In the genomic region with DNA sequence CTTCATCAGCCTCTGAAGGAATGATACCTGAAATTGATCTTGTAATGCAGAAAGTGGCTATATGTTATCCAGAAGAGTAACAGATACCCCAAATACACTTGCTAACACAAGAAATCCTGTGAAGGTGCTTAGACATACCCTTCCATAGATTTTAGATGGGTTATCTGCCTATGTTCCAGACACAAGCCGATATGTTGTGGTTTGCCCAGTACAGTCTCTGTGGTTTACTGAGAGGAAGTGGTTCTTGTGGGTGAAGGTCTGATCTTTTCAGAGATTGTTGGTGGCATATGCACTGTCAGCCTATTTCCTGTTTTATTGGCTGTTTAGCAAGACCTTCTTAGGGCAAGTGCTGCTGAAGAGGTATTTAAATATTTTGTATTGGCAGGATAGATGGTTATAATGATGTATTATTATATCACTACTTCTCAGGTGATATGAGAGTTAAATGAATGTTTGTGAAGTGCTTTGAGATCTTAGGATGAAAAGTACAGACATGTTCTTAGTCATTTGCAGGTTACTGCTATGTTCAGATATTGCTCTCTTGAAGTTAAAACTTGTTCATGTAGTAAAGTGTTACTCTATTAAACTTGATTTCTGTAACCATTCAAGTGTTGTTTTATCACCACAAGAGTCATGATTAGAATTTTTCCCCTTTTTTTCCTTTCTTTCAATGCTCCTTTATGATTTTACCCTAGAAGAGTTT, we compare ENCODE assay signal across 8 cellular contexts. TPM values are rescaled to one million over a fixed set of nuclear protein-coding genes. Genes with fewer than 3 reads are reported as not detected.
DNase-seq lines count a peak whose midpoint lies in the region; ATAC-seq and TF ChIP-seq lines count a peak whose summit lies in the region.

No MANE protein-coding gene starts in this region.

- H3K4me3 Mint-ChIP-seq in GM23338 (no peak overlapping the region), mesothelial cell of epicardium (no peak overlapping the region)
- H3K4me3 Mint-ChIP-seq in activated CD4-positive, alpha-beta memory T cell treated with anti-CD3 and anti-CD28 coated beads, Interleukin-2, amount 10 ng/mL, durations not matched to agents 7 days and 5 days = peak overlapping the region; percentile 37

- TF ChIP-seq CTCF in GM23338 (conservative IDR thresholded peaks at IDR 0.05; ENCODE audit: low read depth in 2 of 2) (no peak), KMS-11 (conservative IDR thresholded peaks at IDR 0.05; ENCODE audit: low read depth, low read length) (no peak), mesothelial cell of epicardium (IDR thresholded peaks at IDR 0.05; ENCODE audit: unreplicated experiment) (no peak)

- H3K27me3 Mint-ChIP-seq in GM23338 (ENCODE audit: insufficient read depth, low read depth, poor library complexity) = no peaks in the 10 kb centered on the region
- peaks cover 61% of the 10 kb centered on the region for H3K27me3 Mint-ChIP-seq in activated CD4-positive, alpha-beta memory T cell treated with anti-CD3 and anti-CD28 coated beads, Interleukin-2, amount 10 ng/mL, durations not matched to agents 7 days and 5 days
- H3K27me3 Mint-ChIP-seq in mesothelial cell of epicardium (ENCODE audit: low read depth) = no peaks in the 10 kb centered on the region

- H3K36me3 Mint-ChIP-seq in GM23338 (ENCODE audit: low read depth) = no peaks in the 10 kb centered on the region
- H3K36me3 Mint-ChIP-seq in activated CD4-positive, alpha-beta memory T cell treated with anti-CD3 and anti-CD28 coated beads, Interleukin-2, amount 10 ng/mL, durations not matched to agents 7 days and 5 days (ENCODE audit: low read depth) = peaks cover 8% of the 10 kb centered on the region
- no peaks in the 10 kb centered on the region for H3K36me3 Mint-ChIP-seq in mesothelial cell of epicardium

- H3K4me1 ChIP-seq in GM23338 (ENCODE audit: insufficient read depth) (peaks cover 18% of the 10 kb centered on the region; the same call in 1 of the 2 replicates), KMS-11 (ENCODE audit: low read depth, poor library complexity, severe bottlenecking) (peaks cover 72% of the 10 kb centered on the region)

- H3K4me1 Mint-ChIP-seq in GM23338 (peaks cover 29% of the 10 kb centered on the region), mesothelial cell of epicardium (peaks cover 70% of the 10 kb centered on the region)
- H3K4me1 Mint-ChIP-seq in activated CD4-positive, alpha-beta memory T cell treated with anti-CD3 and anti-CD28 coated beads, Interleukin-2, amount 10 ng/mL, durations not matched to agents 7 days and 5 days = peaks cover 46% of the 10 kb centered on the region

- ATAC-seq in GM23338 = no peak

- H2AFZ ChIP-seq in GM23338 (no peak overlapping the region), KMS-11 (ENCODE audit: low read depth) (no peak overlapping the region)

- peak overlapping the region; percentile 6; the same call in 1 of the 2 replicates for H3K27ac Mint-ChIP-seq in GM23338
- peak overlapping the region; percentile 49 for H3K27ac Mint-ChIP-seq in activated CD4-positive, alpha-beta memory T cell treated with anti-CD3 and anti-CD28 coated beads, Interleukin-2, amount 10 ng/mL, durations not matched to agents 7 days and 5 days
- H3K27ac Mint-ChIP-seq in mesothelial cell of epicardium = peak overlapping the region; percentile 62

- CTCF ChIA-PET in activated CD4-positive, alpha-beta memory T cell treated with anti-CD3 and anti-CD28 coated beads, Interleukin-2, amount 10 ng/mL, durations not matched to agents 7 days and 5 days (lab: Charles Lee) = no interaction called here

- H3K9me2 ChIP-seq in GM23338 (ENCODE audit: insufficient read depth) = no peaks in the 10 kb centered on the region

- H3K9me3 Mint-ChIP-seq in GM23338 (no peaks in the 10 kb centered on the region), mesothelial cell of epicardium (no peaks in the 10 kb centered on the region)
- H3K9me3 Mint-ChIP-seq in activated CD4-positive, alpha-beta memory T cell treated with anti-CD3 and anti-CD28 coated beads, Interleukin-2, amount 10 ng/mL, durations not matched to agents 7 days and 5 days = no peaks in the 10 kb centered on the region

- no peaks in the 10 kb centered on the region for H3F3A ChIP-seq in GM23338 (replicated peaks; ENCODE audit: low read depth)

- 0 out of 2 replicates have a peak, but pooled peaks cover 11% of the 10 kb centered on the region for H4K20me1 ChIP-seq in GM23338 (replicated peaks; ENCODE audit: insufficient read depth)
- H4K20me1 ChIP-seq in KMS-11 (ENCODE audit: insufficient read depth) = peaks cover 15% of the 10 kb centered on the region; the same call in 1 of the 2 replicates

- H3K27ac ChIP-seq in GM23338 (ENCODE audit: low read depth) (no peak overlapping the region), KMS-11 (peak overlapping the region; percentile 58)

- H3K36me3 ChIP-seq in GM23338 (ENCODE audit: insufficient read depth) (no peaks in the 10 kb centered on the region), KMS-11 (ENCODE audit: insufficient read depth) (no peaks in the 10 kb centered on the region)

- H3K4me2 ChIP-seq in GM23338 (no peak overlapping the region), KMS-11 (peak overlapping the region; percentile 99)

- H3K27me3 ChIP-seq in GM23338 (ENCODE audit: insufficient read depth) = no peaks in the 10 kb centered on the region
- no peaks in the 10 kb centered on the region for H3K27me3 ChIP-seq in KMS-11 (ENCODE audit: insufficient read depth, low read depth)

- peak; percentile 45 for DNase-seq in activated CD4-positive, alpha-beta T cell treated with anti-CD3 and anti-CD28 coated beads for 48 hours
- DNase-seq in activated CD4-positive, alpha-beta T cell treated with anti-CD3 and anti-CD28 coated beads for 1 hour = no peak
- DNase-seq in GM23338 (ENCODE audit: low spot score) (no peak), mesothelial cell of epicardium (ENCODE audit: low spot score in 2 of 2, unreplicated experiment in 2 of 2) (no peak), middle frontal gyrus (ENCODE audit: extremely low spot score, low spot score) (no peak), NCI-H524 (lab: John Stamatoyannopoulos, UW) (no peak)
- peak; percentile 73 for DNase-seq in activated CD4-positive, alpha-beta memory T cell treated with anti-CD3 and anti-CD28 coated beads, Interleukin-2, amount 10 ng/mL, durations not matched to agents 7 days and 5 days

- POLR2A ChIA-PET in activated CD4-positive, alpha-beta memory T cell treated with anti-CD3 and anti-CD28 coated beads, Interleukin-2, amount 10 ng/mL, durations not matched to agents 7 days and 5 days (lab: Charles Lee) = interaction anchor here (0.8 kb wide), 1 partner anchor 8 kb away, joined by 4 read pairs; the partner anchor contains the start of gene ARHGEF12

- H3K4me3 ChIP-seq in GM23338 (no peak overlapping the region), KMS-11 (IDR thresholded peaks at IDR 0.05; ENCODE audit: insufficient read depth, low read depth, low read length) (no peak overlapping the region)

- H3K9ac ChIP-seq in KMS-11 = peak overlapping the region; percentile 16; the same call in 1 of the 2 replicates

- H3K79me2 ChIP-seq in GM23338 (replicated peaks; ENCODE audit: insufficient read depth) (peaks cover 98% of the 10 kb centered on the region), KMS-11 (ENCODE audit: insufficient read depth, low read depth) (peaks cover 97% of the 10 kb centered on the region)

TF ChIP-seq in GM23338, 12 proteins besides CTCF, POLR2A, EP300 and RAD21 (continues in another document):
- no peak for TF ChIP-seq NANOG (IDR thresholded peaks at IDR 0.05; ENCODE audit: borderline replicate concordance)

RNA-seq across cellular contexts. Expression of gene ARHGEF12, which starts 8.2 kb away (rescaled TPM):
- total RNA-seq in GM23338 (2014; rRNA removed; shearing (Covaris generic)) = 35.4 and 38.9 TPM in 2 replicates
- polyA plus RNA-seq in GM23338 (2016; fragmentation: Nextera tagmentation; extraction: Ambion mirVana) = 8.5 and 9.0 TPM in 2 replicates
- total RNA-seq in activated CD4-positive, alpha-beta memory T cell treated with anti-CD3 and anti-CD28 coated beads, Interleukin-2, amount 10 ng/mL, durations not matched to agents 7 days and 5 days = 10 to 100 TPM; 19.7 to 21.5 TPM
- 83.0 to 86.0 TPM (median 85.2 TPM) in 3 replicates for total RNA-seq in mesothelial cell of epicardium

RNA-seq across cellular contexts. Expression of gene TLCD5, which starts 19.4 kb away (rescaled TPM):
- total RNA-seq in GM23338 (2014; rRNA removed; shearing (Covaris generic)) = 8.5 and 10.0 TPM in 2 replicates
- polyA plus RNA-seq in GM23338 (2016; fragmentation: Nextera tagmentation; extraction: Ambion mirVana) = 4.9 and 5.2 TPM in 2 replicates
- 1 to 10 TPM; 1.2 to 1.4 TPM for total RNA-seq in activated CD4-positive, alpha-beta memory T cell treated with anti-CD3 and anti-CD28 coated beads, Interleukin-2, amount 10 ng/mL, durations not matched to agents 7 days and 5 days
- total RNA-seq in mesothelial cell of epicardium = 15.3 to 15.7 TPM (median 15.6 TPM) in 3 replicates

Comparison
In these comparisons a context has a peak if more than half of its experiments do, and no peak if none do; other contexts are left out.
1. DNase-seq: peak in activated CD4-positive, alpha-beta T cell treated with anti-CD3 and anti-CD28 coated beads for 48 hours (single experiment) and activated CD4-positive, alpha-beta memory T cell treated with anti-CD3 and anti-CD28 coated beads, Interleukin-2, amount 10 ng/mL, durations not matched to agents 7 days and 5 days (single experiment); none in activated CD4-positive, alpha-beta T cell treated with anti-CD3 and anti-CD28 coated beads for 1 hour (single experiment), GM23338 (single experiment), mesothelial cell of epicardium (0 of 2), middle frontal gyrus (single experiment) and NCI-H524 (0 of 2).
2. H3K27ac Mint-ChIP-seq: peak in every context shown above with its lines; median percentile 62 in mesothelial cell of epicardium; 49 in activated CD4-positive, alpha-beta memory T cell treated with anti-CD3 and anti-CD28 coated beads, Interleukin-2, amount 10 ng/mL, durations not matched to agents 7 days and 5 days; 6 in GM23338.